ENCODE assay signal across 1 cellular context in genomic region chr20:5297280-5298004, GRCh38.
TF ChIP-seq lines count a peak whose summit lies in the region.

No MANE protein-coding gene starts in this region.

TF ChIP-seq in GM23338, 12 proteins besides CTCF, POLR2A, EP300 and RAD21 (continued from another document):
- TF ChIP-seq EZH2 (IDR thresholded peaks at IDR 0.05; ENCODE audit: low read depth, unreplicated experiment) (no peak), CREB1 (CRISPR knock-in tag; IDR thresholded peaks at IDR 0.05; ENCODE audit: low read depth) (no peak), NANOG (IDR thresholded peaks at IDR 0.05; ENCODE audit: borderline replicate concordance) (no peak), EZH2phosphoT487 (IDR thresholded peaks at IDR 0.05; ENCODE audit: unreplicated experiment) (no peak), REST (IDR thresholded peaks at IDR 0.05; ENCODE audit: unreplicated experiment) (no peak), ZNF331 (CRISPR knock-in tag; IDR thresholded peaks at IDR 0.05; ENCODE audit: low read depth) (no peak)
TF ChIP-seq in GM23338: peak in this region for 0.
